ENCODE assay signal across 25 cellular contexts in genomic region chr6:9522101-9522500, GRCh38.
"Had no signal": no experiment of that assay in that cellular context is flagged by ENCODE, and none has a peak within 500 bp of the region (broad histone marks: within the 10 kb centered on the region; RNA-seq: fewer than 3 reads in every experiment).

No MANE protein-coding gene starts in this region.

- H3K27me3 ChIP-seq: MG63, Peyer's patch had no signal

- H3K27ac Mint-ChIP-seq: activated CD4-positive, alpha-beta memory T cell treated with anti-CD3 and anti-CD28 coated beads, Interleukin-2, amount 10 ng/mL, durations not matched to agents 7 days and 5 days; activated CD4-positive, alpha-beta T cell treated with anti-CD3 and anti-CD28 coated beads, Interleukin-2, amount 10 ng/mL, durations not matched to agents 7 days and 5 days; activated naive CD4-positive, alpha-beta T cell treated with anti-CD3 and anti-CD28 coated beads, Interleukin-2, amount 10 ng/mL, durations not matched to agents 7 days and 5 days; activated naive CD8-positive, alpha-beta T cell treated with anti-CD3 and anti-CD28 coated beads for 36 hours; activated T-cell treated with anti-CD3 and anti-CD28 coated beads, Interleukin-2, amount 50 U/mL, for 72 hours; activated T-helper 2 cell treated with anti-CD3 and anti-CD28 coated beads, Interferon-gamma antibody, Interleukin-2, Interleukin-4, amounts not matched to agents 10 μg/mL and 5 μg/mL and 100 μg/mL, durations not matched to agents 14 hours and 24 hours and 36 hours had no signal

- H3K9ac ChIP-seq: KMS-11 had no signal

- H3K27ac ChIP-seq: KMS-11, Peyer's patch, RWPE1, VCaP had no signal

- H3K4me2 ChIP-seq: KMS-11 had no signal

- H3K4me1 ChIP-seq: Peyer's patch had no signal

- H3K4me3 ChIP-seq: MG63, Peyer's patch had no signal

- H3K36me3 Mint-ChIP-seq: activated naive CD4-positive, alpha-beta T cell treated with anti-CD3 and anti-CD28 coated beads, Interleukin-2, amount 10 ng/mL, durations not matched to agents 7 days and 5 days; activated naive CD8-positive, alpha-beta T cell treated with anti-CD3 and anti-CD28 coated beads for 36 hours had no signal

- H3K4me1 Mint-ChIP-seq: activated CD4-positive, alpha-beta T cell treated with anti-CD3 and anti-CD28 coated beads, Interleukin-2, amount 10 ng/mL, durations not matched to agents 7 days and 5 days; activated naive CD4-positive, alpha-beta T cell treated with anti-CD3 and anti-CD28 coated beads, Interleukin-2, amount 10 ng/mL, durations not matched to agents 7 days and 5 days; activated naive CD8-positive, alpha-beta T cell treated with anti-CD3 and anti-CD28 coated beads for 36 hours had no signal

- H3K36me3 ChIP-seq: MG63, Peyer's patch had no signal

- H3K27me3 Mint-ChIP-seq: activated CD4-positive, alpha-beta memory T cell treated with anti-CD3 and anti-CD28 coated beads, Interleukin-2, amount 10 ng/mL, durations not matched to agents 7 days and 5 days; activated CD4-positive, alpha-beta T cell treated with anti-CD3 and anti-CD28 coated beads, Interleukin-2, amount 10 ng/mL, durations not matched to agents 7 days and 5 days; activated naive CD4-positive, alpha-beta T cell treated with anti-CD3 and anti-CD28 coated beads, Interleukin-2, amount 10 ng/mL, durations not matched to agents 7 days and 5 days; activated naive CD8-positive, alpha-beta T cell treated with anti-CD3 and anti-CD28 coated beads for 36 hours had no signal

- H3K9me3 Mint-ChIP-seq: activated CD4-positive, alpha-beta T cell treated with anti-CD3 and anti-CD28 coated beads, Interleukin-2, amount 10 ng/mL, durations not matched to agents 7 days and 5 days had no signal

- DNase-seq: activated CD4-positive, alpha-beta memory T cell treated with anti-CD3 and anti-CD28 coated beads, Interleukin-2, amount 10 ng/mL, durations not matched to agents 7 days and 5 days; activated CD4-positive, alpha-beta T cell treated with anti-CD3 and anti-CD28 coated beads, Interleukin-2, amount 10 ng/mL, durations not matched to agents 7 days and 5 days; activated CD4-positive, CD25-positive, alpha-beta regulatory T cell; activated CD8-positive, alpha-beta memory T cell treated with anti-CD3 and anti-CD28 coated beads, Interleukin-2, amount 50 U/mL, for 4 hours; activated gamma-delta T cell treated with Interleukin-2 at 50 U/mL for 16 hours; activated naive CD4-positive, alpha-beta T cell treated with anti-CD3 and anti-CD28 coated beads, Interleukin-2, amount 10 ng/mL, durations not matched to agents 7 days and 5 days; activated naive CD8-positive, alpha-beta T cell treated with anti-CD3 and anti-CD28 coated beads for 36 hours; activated T-cell treated with anti-CD3 and anti-CD28 coated beads, Interleukin-2, amount 50 U/mL, for 72 hours; MG63; MV-4-11; NCI-H1092 treated with DMSO at 0.1 percent for 48 hours; NCI-H1417 treated with DMSO at 0.1 percent for 48 hours; NCI-H1694; NCI-H2029; NCI-H2107; NCI-H2171 treated with DMSO at 0.1 percent for 48 hours; NCI-H226; NCI-H526 treated with DMSO at 0.1 percent for 48 hours; Peyer's patch; SHP77; T-helper 1 cell had no signal

- ATAC-seq: activated T-cell treated with anti-CD3 and anti-CD28 coated beads, Interleukin-2, amount 50 U/mL, for 72 hours had no signal

- H3K4me3 Mint-ChIP-seq: activated CD4-positive, alpha-beta memory T cell treated with anti-CD3 and anti-CD28 coated beads, Interleukin-2, amount 10 ng/mL, durations not matched to agents 7 days and 5 days; activated CD4-positive, alpha-beta T cell treated with anti-CD3 and anti-CD28 coated beads, Interleukin-2, amount 10 ng/mL, durations not matched to agents 7 days and 5 days; activated naive CD4-positive, alpha-beta T cell treated with anti-CD3 and anti-CD28 coated beads, Interleukin-2, amount 10 ng/mL, durations not matched to agents 7 days and 5 days; activated naive CD8-positive, alpha-beta T cell treated with anti-CD3 and anti-CD28 coated beads for 36 hours; activated T-cell treated with anti-CD3 and anti-CD28 coated beads, Interleukin-2, amount 50 U/mL, for 72 hours had no signal
